13 cellular contexts compared by ENCODE assay signal in genomic region chr12:57309420-57309819, GRCh38. TPM values are rescaled to one million over a fixed set of nuclear protein-coding genes. Genes with fewer than 3 reads are reported as not detected.
DNase-seq lines count a peak whose midpoint lies in the region; ATAC-seq and TF ChIP-seq lines count a peak whose summit lies in the region.
"Had no signal": no experiment of that assay in that cellular context is flagged by ENCODE, and none has a peak within 500 bp of the region (broad histone marks: within the 10 kb centered on the region; RNA-seq: fewer than 3 reads in every experiment).

No MANE protein-coding gene starts in this region.

- no peak overlapping the region for H3K4me3 Mint-ChIP-seq in HFFc6
- H3K4me3 Mint-ChIP-seq: CD14-positive monocyte; naive thymus-derived CD8-positive, alpha-beta T cell had no signal

- peak; percentile 24 for DNase-seq in HFFc6
- peak; percentile 6 for DNase-seq in astrocyte of the hippocampus (ENCODE audit: low read depth, low spot score)
- DNase-seq in iris pigment epithelial cell (ENCODE audit: low read depth), result peak; percentile 57
- no peak for DNase-seq in NCI-H510A treated with DMSO at 0.1 percent for 48 hours (lab: John Stamatoyannopoulos, UW)
- DNase-seq in HAP-1 (ENCODE audit: low spot score in 2 of 2), result no peak
- DNase-seq in NCI-H2107 (lab: John Stamatoyannopoulos, UW), result no peak
- DNase-seq: naive thymus-derived CD8-positive, alpha-beta T cell; NCI-H187 had no signal

- ATAC-seq in GM18873 (IDR thresholded peaks at IDR 0.05; ENCODE audit: low FRiP score, unreplicated experiment), result no peak
- ATAC-seq: naive thymus-derived CD8-positive, alpha-beta T cell had no signal

- H3K9me3 Mint-ChIP-seq in HFFc6, result no peaks in the 10 kb centered on the region
- H3K9me3 Mint-ChIP-seq: CD14-positive monocyte; naive thymus-derived CD8-positive, alpha-beta T cell had no signal

- peaks cover 8% of the 10 kb centered on the region; the same call in 1 of the 2 replicates for H3K36me3 ChIP-seq in HAP-1 (replicated peaks)

- no peaks in the 10 kb centered on the region; the same call in 1 of the 2 replicates for H3K36me3 Mint-ChIP-seq in HFFc6 (ENCODE audit: low read depth)

- no peak overlapping the region for H3K4me3 ChIP-seq in HAP-1
- H3K4me3 ChIP-seq: coronary artery, suprapubic skin had no signal

- in situ Hi-C loops in HAP-1 (cut with MboI; ENCODE audit: low sequenced_read_pairs), result no loop called here

- peak overlapping the region; percentile 89 for H3K27ac ChIP-seq in 22Rv1
- H3K27ac ChIP-seq: suprapubic skin had no signal

- peak overlapping the region; percentile 60 for H3K27ac Mint-ChIP-seq in HFFc6

- no peaks in the 10 kb centered on the region for H3K9me3 ChIP-seq in HAP-1
- H3K9me3 ChIP-seq: suprapubic skin had no signal

- TF ChIP-seq CTCF in 22Rv1 (IDR thresholded peaks at IDR 0.05) (no peak), HFFc6 (IDR thresholded peaks at IDR 0.05) (no peak)

- peaks cover 20% of the 10 kb centered on the region for H3K4me1 Mint-ChIP-seq in HFFc6 (ENCODE audit: low read depth)
- H3K4me1 Mint-ChIP-seq: CD14-positive monocyte had no signal

- no peaks in the 10 kb centered on the region for H3K27me3 ChIP-seq in HAP-1 (ENCODE audit: low read depth)
- H3K27me3 ChIP-seq: suprapubic skin had no signal

- no peaks in the 10 kb centered on the region for H3K27me3 Mint-ChIP-seq in HFFc6 (ENCODE audit: insufficient read depth)
- H3K27me3 Mint-ChIP-seq: naive thymus-derived CD8-positive, alpha-beta T cell had no signal

- no peaks in the 10 kb centered on the region for H3K4me1 ChIP-seq in HAP-1
- H3K4me1 ChIP-seq: suprapubic skin had no signal

RNA-seq across cellular contexts. Expression of gene STAC3, which starts 58.4 kb away (rescaled TPM):
- total RNA-seq in HFFc6 (2021; fragmentation: NEBNext Ultra II Directional; extraction: Animal tissue kit (Norgen Biotek cat#: 25700)), result 1 to 10 TPM in 1 of 6 experiments, under 1 TPM in 5; 0.21 to 1.1 (median 0.58) TPM

Comparison
In these comparisons a context has a peak if more than half of its experiments do, and no peak if none do; other contexts are left out.
1. DNase-seq: peak in HFFc6 (single experiment), astrocyte of the hippocampus (single experiment) and iris pigment epithelial cell (single experiment); none in NCI-H510A treated with DMSO at 0.1 percent for 48 hours (single experiment), HAP-1 (0 of 2) and NCI-H2107 (single experiment).